Comparison of ENCODE assay signal across 10 cellular contexts in the genomic region with DNA sequence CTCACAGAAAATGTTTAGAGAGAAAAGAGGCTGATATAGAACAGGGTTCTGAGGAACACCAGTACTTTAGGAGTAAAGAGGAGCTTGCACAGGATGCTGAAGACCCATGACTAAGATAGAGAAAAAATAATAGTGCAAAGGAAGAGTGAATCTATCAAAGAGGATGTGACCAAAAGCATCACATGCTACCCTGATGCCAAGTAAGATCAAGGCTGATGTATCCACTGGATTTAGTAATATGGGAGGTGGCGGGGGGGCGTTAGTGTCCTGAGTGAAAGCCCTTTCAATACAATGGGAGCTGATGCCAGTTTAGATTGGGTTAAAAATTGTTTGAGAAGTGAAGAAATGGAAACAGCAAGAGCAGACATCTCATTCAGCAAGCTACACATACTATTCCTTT. TPM values are rescaled to one million over a fixed set of nuclear protein-coding genes. Genes with fewer than 3 reads are reported as not detected.
A peak's percentile ranks its signal among the peaks of the same experiment; 100 is the strongest.
DNase-seq lines count a peak whose midpoint lies in the region; ATAC-seq and TF ChIP-seq lines count a peak whose summit lies in the region.
"Not testable (repeated sequence)": the region's sequence is repeated elsewhere in the genome, so short reads cannot be mapped to it uniquely, and the experiment has no call there.
"Had no signal": no experiment of that assay in that cellular context is flagged by ENCODE, and none has a peak within 500 bp of the region (broad histone marks: within the 10 kb centered on the region; RNA-seq: fewer than 3 reads in every experiment).

No MANE protein-coding gene starts in this region.

- POLR2A ChIA-PET in activated CD4-positive, alpha-beta memory T cell treated with anti-CD3 and anti-CD28 coated beads for 36 hours (lab: Charles Lee) = not testable (repeated sequence)

- not testable (repeated sequence) for H3K4me3 ChIP-seq in DND-41 (ENCODE audit: low read depth in 1 of 2, low read length in 2 of 2); upper lobe of right lung

- not testable (repeated sequence) for H3K27ac ChIP-seq in DND-41 (ENCODE audit: low read length); upper lobe of right lung

- H3K4me1 Mint-ChIP-seq in activated CD4-positive, alpha-beta memory T cell treated with anti-CD3 and anti-CD28 coated beads for 36 hours (ENCODE audit: low read depth); activated naive CD8-positive, alpha-beta T cell treated with anti-CD3 and anti-CD28 coated beads, Interleukin-2, amount 50 U/mL, for 24 hours; natural killer cell treated with Interleukin-12 subunit alpha and Interleukin-12 subunit beta and Interleukin-15 and Interleukin-18, amount 100 ng/mL, for 72 hours (ENCODE audit: low read depth in 2 of 2): not testable (repeated sequence)

- H4K20me1 ChIP-seq in DND-41 (ENCODE audit: insufficient read depth, low read length) = not testable (repeated sequence)

- H3K4me3 Mint-ChIP-seq in activated CD4-positive, alpha-beta memory T cell treated with anti-CD3 and anti-CD28 coated beads for 36 hours; activated naive CD8-positive, alpha-beta T cell treated with anti-CD3 and anti-CD28 coated beads, Interleukin-2, amount 50 U/mL, for 24 hours; natural killer cell treated with Interleukin-12 subunit alpha and Interleukin-12 subunit beta and Interleukin-15 and Interleukin-18, amount 100 ng/mL, for 72 hours: not testable (repeated sequence)

- not testable (repeated sequence) for H2AFZ ChIP-seq in DND-41 (ENCODE audit: low read depth, low read length)

- ATAC-seq in DND-41 (ENCODE audit: insufficient read depth, low read depth); Right ventricle myocardium superior (ENCODE audit: poor library complexity): not testable (repeated sequence)
- peak; percentile 17 for ATAC-seq in activated naive CD8-positive, alpha-beta T cell treated with anti-CD3 and anti-CD28 coated beads, Interleukin-2, amount 50 U/mL, for 24 hours
- ATAC-seq in natural killer cell treated with Interleukin-12 subunit alpha and Interleukin-12 subunit beta and Interleukin-15 and Interleukin-18, amount 100 ng/mL, for 72 hours = peak; percentile 44 to 52
- peak; percentile 7 for ATAC-seq in upper lobe of right lung

- H3K4me2 ChIP-seq in DND-41 (ENCODE audit: insufficient read depth, low read length) = not testable (repeated sequence)

- H3K36me3 Mint-ChIP-seq in activated CD4-positive, alpha-beta memory T cell treated with anti-CD3 and anti-CD28 coated beads for 36 hours; activated naive CD8-positive, alpha-beta T cell treated with anti-CD3 and anti-CD28 coated beads, Interleukin-2, amount 50 U/mL, for 24 hours (ENCODE audit: low read depth); natural killer cell treated with Interleukin-12 subunit alpha and Interleukin-12 subunit beta and Interleukin-15 and Interleukin-18, amount 100 ng/mL, for 72 hours: not testable (repeated sequence)

- CTCF ChIA-PET in activated CD4-positive, alpha-beta memory T cell treated with anti-CD3 and anti-CD28 coated beads for 36 hours (lab: Charles Lee) = not testable (repeated sequence)

- not testable (repeated sequence) for H3K9ac ChIP-seq in DND-41 (ENCODE audit: low read depth, low read length)

- H3K79me2 ChIP-seq in DND-41 (ENCODE audit: insufficient read depth, low read length) = not testable (repeated sequence)

- not testable (repeated sequence) for H3K9me3 ChIP-seq in DND-41 (ENCODE audit: insufficient read depth, low read length, severe bottlenecking); upper lobe of right lung

- not testable (repeated sequence) for H3K27ac Mint-ChIP-seq in activated CD4-positive, alpha-beta memory T cell treated with anti-CD3 and anti-CD28 coated beads for 36 hours; activated naive CD8-positive, alpha-beta T cell treated with anti-CD3 and anti-CD28 coated beads, Interleukin-2, amount 50 U/mL, for 24 hours; natural killer cell treated with Interleukin-12 subunit alpha and Interleukin-12 subunit beta and Interleukin-15 and Interleukin-18, amount 100 ng/mL, for 72 hours

- DNase-seq in DND-41 (peak; percentile 3), activated T-helper 1 cell treated with Interleukin-2 at 50 U/mL for 16 hours (ENCODE audit: low read depth) (peak; percentile 0), Right ventricle myocardium superior (peak; percentile 30), upper lobe of right lung (peak; percentile 51)
- DNase-seq in activated CD4-positive, alpha-beta memory T cell treated with anti-CD3 and anti-CD28 coated beads for 36 hours = peak; percentile 63
- DNase-seq in activated naive CD8-positive, alpha-beta T cell treated with anti-CD3 and anti-CD28 coated beads, Interleukin-2, amount 50 U/mL, for 24 hours = not testable (repeated sequence)
- DNase-seq in natural killer cell treated with Interleukin-12 subunit alpha and Interleukin-12 subunit beta and Interleukin-15 and Interleukin-18, amount 100 ng/mL, for 72 hours (ENCODE audit: low spot score) = peak; percentile 41
- peak; percentile 9 for DNase-seq in stimulated activated CD4-positive, alpha-beta T cell treated with anti-CD3 and anti-CD28 coated beads, Interleukin-4, amount 100 ng/mL, for 24 hours

- H3K27me3 Mint-ChIP-seq in activated CD4-positive, alpha-beta memory T cell treated with anti-CD3 and anti-CD28 coated beads for 36 hours; activated naive CD8-positive, alpha-beta T cell treated with anti-CD3 and anti-CD28 coated beads, Interleukin-2, amount 50 U/mL, for 24 hours; natural killer cell treated with Interleukin-12 subunit alpha and Interleukin-12 subunit beta and Interleukin-15 and Interleukin-18, amount 100 ng/mL, for 72 hours: not testable (repeated sequence)

- intact Hi-C loops in activated CD4-positive, alpha-beta memory T cell treated with anti-CD3 and anti-CD28 coated beads for 36 hours (cut with micrococcal nuclease); Right ventricle myocardium superior (cut with DNase I); upper lobe of right lung (cut with DNase I): not testable (repeated sequence)

- H3K9me3 Mint-ChIP-seq in activated CD4-positive, alpha-beta memory T cell treated with anti-CD3 and anti-CD28 coated beads for 36 hours; activated naive CD8-positive, alpha-beta T cell treated with anti-CD3 and anti-CD28 coated beads, Interleukin-2, amount 50 U/mL, for 24 hours; natural killer cell treated with Interleukin-12 subunit alpha and Interleukin-12 subunit beta and Interleukin-15 and Interleukin-18, amount 100 ng/mL, for 72 hours: not testable (repeated sequence)

- not testable (repeated sequence) for H3K36me3 ChIP-seq in DND-41 (ENCODE audit: insufficient read depth, low read length); upper lobe of right lung

- not testable (repeated sequence) for TF ChIP-seq CTCF in DND-41 (IDR thresholded peaks at IDR 0.05; ENCODE audit: borderline replicate concordance, extremely low read depth, low read length, poor library complexity, severe bottlenecking); upper lobe of right lung (IDR thresholded peaks at IDR 0.05)

- H3K4me1 ChIP-seq in DND-41 (ENCODE audit: insufficient read depth, low read length); upper lobe of right lung: not testable (repeated sequence)

- H3K27me3 ChIP-seq in DND-41 (ENCODE audit: insufficient read depth, low read length, poor library complexity); upper lobe of right lung: not testable (repeated sequence)

RNA-seq across cellular contexts. Expression of a gene that starts 11.2 kb away (rescaled TPM):
- total RNA-seq in activated CD4-positive, alpha-beta memory T cell treated with anti-CD3 and anti-CD28 coated beads for 36 hours = under 1 TPM; 0.43 to 0.53 TPM
- total RNA-seq in Right ventricle myocardium superior (0.38 TPM), upper lobe of right lung (1.8 TPM)
- total RNA-seq in natural killer cell treated with Interleukin-12 subunit alpha and Interleukin-12 subunit beta and Interleukin-15 and Interleukin-18, amount 100 ng/mL, for 72 hours = 1 to 10 TPM; 2.4 to 3.1 TPM
- total RNA-seq: neural crest cell, T-helper 17 cell had no signal
